8 cellular contexts compared by ENCODE assay signal in the genomic region with DNA sequence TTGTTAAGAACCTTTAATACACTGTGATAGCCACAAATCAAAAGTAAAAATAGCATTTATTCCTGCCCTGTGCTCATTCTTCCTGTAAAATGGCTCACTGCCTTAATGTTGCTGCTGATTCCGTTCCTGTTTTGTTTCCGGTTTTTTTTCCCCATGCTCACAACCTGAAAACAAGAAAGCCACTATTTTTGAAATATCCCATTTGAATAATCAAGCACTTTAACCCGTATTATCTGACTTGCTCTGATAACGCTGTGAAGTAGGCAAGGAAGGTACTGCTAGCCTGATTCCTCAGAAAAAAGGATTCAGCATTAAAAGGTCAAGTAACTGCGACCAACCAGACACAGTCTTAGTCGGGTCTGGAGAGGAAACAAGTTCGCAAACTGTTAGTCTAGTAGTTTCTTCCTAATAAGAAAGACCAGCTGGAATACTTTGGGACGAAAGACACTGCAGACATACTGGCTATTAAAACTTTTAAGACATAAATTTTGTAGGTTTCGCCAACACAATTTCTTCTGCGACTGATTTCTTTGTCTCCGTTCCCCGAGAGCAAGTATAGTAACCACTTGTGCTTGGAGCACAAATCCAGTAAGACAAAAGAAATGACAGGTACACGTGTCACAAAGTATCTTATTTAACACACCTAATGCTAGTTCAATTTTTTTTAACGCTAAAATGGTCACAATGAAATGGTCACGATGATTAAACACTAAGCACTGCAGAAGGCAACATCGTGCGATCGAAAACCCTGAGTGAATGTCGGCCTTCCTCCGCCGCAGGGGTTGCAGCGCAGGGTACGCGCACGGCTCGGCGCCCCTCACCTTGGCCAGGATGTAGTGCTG. TPM values are rescaled to one million over a fixed set of nuclear protein-coding genes. Genes with fewer than 3 reads are reported as not detected.
DNase-seq lines count a peak whose midpoint lies in the region; ATAC-seq and TF ChIP-seq lines count a peak whose summit lies in the region.

No MANE protein-coding gene starts in this region.

- DNase-seq in CD1c-positive myeloid dendritic cell (ENCODE audit: extremely low spot score): peak; percentile 64
- peak; percentile 15 for DNase-seq in HPDE6-E6E7 (ENCODE audit: extremely low spot score)
- DNase-seq in RPMI8226: peak; percentile 29
- DNase-seq in coronary artery (ENCODE audit: low spot score): no peak
- no peak for DNase-seq in lung (ENCODE audit: low spot score)
- no peak for DNase-seq in tibial nerve (ENCODE audit: low spot score in 2 of 2)
- no peak for DNase-seq in UCSD-AML1 (lab: John Stamatoyannopoulos, UW; ENCODE audit: unreplicated experiment)

- no peak for TF ChIP-seq EP300 in tibial nerve (IDR thresholded peaks at IDR 0.05)

- H3K4me3 ChIP-seq in coronary artery: peak overlapping the region; percentile 84
- peak overlapping the region; percentile 70 for H3K4me3 ChIP-seq in lung
- H3K4me3 ChIP-seq in tibial nerve: peak overlapping the region; percentile 69 to 87 (median 82)

- H3K4me1 ChIP-seq in lung (ENCODE audit: control insufficient read depth in 2 of 2, insufficient read depth in 2 of 2, low read length in 2 of 2) (peaks cover 0 to 7% of the 10 kb centered on the region in 2 donors), tibial nerve (peaks cover 0 to 36% (median 8%) of the 10 kb centered on the region in 4 donors)

- WGBS in lung, 2 donors: 0% methylated on average over 27 of the region's 27 CpGs
- 0% methylated on average over 26 to 27 of the region's 27 CpGs for WGBS in tibial nerve, 2 donors

- ATAC-seq in GM19351 (IDR thresholded peaks at IDR 0.05; ENCODE audit: unreplicated experiment) (peak; percentile 3), lung (ENCODE audit: insufficient read depth, low FRiP score) (no peak)

- H3K36me3 ChIP-seq in lung (ENCODE audit: control insufficient read depth in 2 of 2, insufficient read depth in 2 of 2, low read length in 2 of 2): peaks cover 2 to 3% of the 10 kb centered on the region in 2 donors
- peaks cover 0 to 12% (median 0%) of the 10 kb centered on the region in 3 donors for H3K36me3 ChIP-seq in tibial nerve

- H3K27ac ChIP-seq in coronary artery: peak overlapping the region; percentile 90 to 98
- H3K27ac ChIP-seq in lung (ENCODE audit: low read depth in 1 of 2, low read length in 1 of 2): peak overlapping the region; percentile 93 to 95
- H3K27ac ChIP-seq in tibial nerve: peak overlapping the region; percentile 78 to 94 (median 91)

- H3K27me3 ChIP-seq in lung (ENCODE audit: control insufficient read depth, insufficient read depth) (no peaks in the 10 kb centered on the region), tibial nerve (no peaks in the 10 kb centered on the region)

- TF ChIP-seq POLR2A in tibial nerve (IDR thresholded peaks at IDR 0.05): no peak

- H3K9me3 ChIP-seq in lung (ENCODE audit: control insufficient read depth in 2 of 2, insufficient read depth in 1 of 2, low read length in 1 of 2) (no peaks in the 10 kb centered on the region), tibial nerve (no peaks in the 10 kb centered on the region)

- TF ChIP-seq CTCF in coronary artery (IDR thresholded peaks at IDR 0.05): no peak
- TF ChIP-seq CTCF in lung (IDR thresholded peaks at IDR 0.05; ENCODE audit: control extremely low read depth, extremely low read depth): no peak
- no peak for TF ChIP-seq CTCF in tibial nerve (IDR thresholded peaks at IDR 0.05)

RNA-seq across cellular contexts. Expression of a gene that starts 0.8 kb away (rescaled TPM):
- total RNA-seq in lung (10 to 100 TPM; 16.0 to 18.6 TPM), tibial nerve (10 to 100 TPM; 16.7 to 24.5 (median 22.1) TPM)
- polyA plus RNA-seq in lung: 10 to 100 TPM; 10.3 to 11.2 TPM

Comparison
In these comparisons a context has a peak if more than half of its experiments do, and no peak if none do; other contexts are left out.
1. DNase-seq: peak in CD1c-positive myeloid dendritic cell (single experiment), HPDE6-E6E7 (single experiment) and RPMI8226 (single experiment); none in coronary artery (single experiment), lung (single experiment), tibial nerve (0 of 2) and UCSD-AML1 (single experiment).
2. Peak in every context shown above with its lines, with median percentiles within 50 percentile points of each other: H3K27ac ChIP-seq and H3K4me3 ChIP-seq.